19 cellular contexts compared by ENCODE assay signal in genomic region chr5:35476789-35477188, GRCh38.
DNase-seq lines count a peak whose midpoint lies in the region; ATAC-seq and TF ChIP-seq lines count a peak whose summit lies in the region.
"Had no signal": no experiment of that assay in that cellular context is flagged by ENCODE, and none has a peak within 500 bp of the region (broad histone marks: within the 10 kb centered on the region; RNA-seq: fewer than 3 reads in every experiment).

No MANE protein-coding gene starts in this region.

- no peak overlapping the region for H3K4me3 Mint-ChIP-seq in CD14-positive monocyte
- H3K4me3 Mint-ChIP-seq: CD4-positive, CD25-positive, alpha-beta regulatory T cell; H9; HFFc6 had no signal

- no peak overlapping the region for H3K4me3 ChIP-seq in neutrophil (ENCODE audit: low read depth in 1 of 2, low read length in 1 of 2)

- H3K27me3 Mint-ChIP-seq in CD14-positive monocyte (ENCODE audit: low read depth in 3 of 3), result no peaks in the 10 kb centered on the region
- H3K27me3 Mint-ChIP-seq: CD4-positive, CD25-positive, alpha-beta regulatory T cell had no signal

- ATAC-seq in GM21786 (IDR thresholded peaks at IDR 0.05; ENCODE audit: unreplicated experiment), result no peak

- H3K9me3 Mint-ChIP-seq in CD14-positive monocyte, result peaks cover 0 to 4% (median 0%) of the 10 kb centered on the region in 7 donors
- H3K9me3 Mint-ChIP-seq: HFFc6 had no signal

- DNase-seq in CD14-positive monocyte (ENCODE audit: low spot score), result no peak
- peak; percentile 51 for DNase-seq in MV-4-11 (lab: John Stamatoyannopoulos, UW)
- DNase-seq in amniotic epithelial cell (ENCODE audit: low read depth), result peak; percentile 20
- DNase-seq in pons (ENCODE audit: low spot score), result no peak
- no peak for DNase-seq in HCEC 1CT
- DNase-seq: CD4-positive, CD25-positive, alpha-beta regulatory T cell; DMS153; H9; HFFc6; KBM-7; NCI-H1048; NCI-H1417; NCI-H1694; NCI-H2029 treated with DMSO at 0.1 percent for 48 hours; NCI-H2227 treated with DMSO at 0.1 percent for 48 hours; NCI-H510A; NCI-H69 had no signal

- intact Hi-C loops in CD14-positive monocyte (cut with micrococcal nuclease), result loop anchor here in 1 of 2 donors (10.0 kb wide), 1 partner anchor 162 kb away; no protein-coding TSS in a partner anchor

- H3K36me3 ChIP-seq in neutrophil, result no peaks in the 10 kb centered on the region

- TF ChIP-seq CTCF in CD14-positive monocyte (IDR thresholded peaks at IDR 0.05) (no peak), neutrophil (IDR thresholded peaks at IDR 0.05) (no peak)

- H3K27ac Mint-ChIP-seq in CD14-positive monocyte, result peak overlapping the region; percentile 76 to 92 (median 88)
- H3K27ac Mint-ChIP-seq: CD4-positive, CD25-positive, alpha-beta regulatory T cell; H9; HFFc6 had no signal

- peak overlapping the region; percentile 53 for H3K27ac ChIP-seq in neutrophil

- H3K4me1 ChIP-seq in neutrophil (ENCODE audit: control insufficient read depth in 1 of 2, insufficient read depth in 1 of 2, low read depth in 1 of 2, low read length in 1 of 2), result peaks cover 18 to 25% of the 10 kb centered on the region in 2 experiments

- H3K4me1 Mint-ChIP-seq in CD14-positive monocyte, result peaks cover 57% of the 10 kb centered on the region
- H3K4me1 Mint-ChIP-seq: H9 had no signal

- H3K27me3 ChIP-seq in neutrophil, result no peaks in the 10 kb centered on the region

- no peaks in the 10 kb centered on the region for H3K9me3 ChIP-seq in neutrophil

- peaks cover 0 to 4% of the 10 kb centered on the region in 2 donors for H3K36me3 Mint-ChIP-seq in CD14-positive monocyte

Comparison
In these comparisons a context has a peak if more than half of its experiments do, and no peak if none do; other contexts are left out.
1. DNase-seq: peak in MV-4-11 (single experiment) and amniotic epithelial cell (single experiment); none in CD14-positive monocyte (single experiment), pons (single experiment) and HCEC 1CT (single experiment).